Comparison of ENCODE assay signal across 1 cellular context in the genomic region with DNA sequence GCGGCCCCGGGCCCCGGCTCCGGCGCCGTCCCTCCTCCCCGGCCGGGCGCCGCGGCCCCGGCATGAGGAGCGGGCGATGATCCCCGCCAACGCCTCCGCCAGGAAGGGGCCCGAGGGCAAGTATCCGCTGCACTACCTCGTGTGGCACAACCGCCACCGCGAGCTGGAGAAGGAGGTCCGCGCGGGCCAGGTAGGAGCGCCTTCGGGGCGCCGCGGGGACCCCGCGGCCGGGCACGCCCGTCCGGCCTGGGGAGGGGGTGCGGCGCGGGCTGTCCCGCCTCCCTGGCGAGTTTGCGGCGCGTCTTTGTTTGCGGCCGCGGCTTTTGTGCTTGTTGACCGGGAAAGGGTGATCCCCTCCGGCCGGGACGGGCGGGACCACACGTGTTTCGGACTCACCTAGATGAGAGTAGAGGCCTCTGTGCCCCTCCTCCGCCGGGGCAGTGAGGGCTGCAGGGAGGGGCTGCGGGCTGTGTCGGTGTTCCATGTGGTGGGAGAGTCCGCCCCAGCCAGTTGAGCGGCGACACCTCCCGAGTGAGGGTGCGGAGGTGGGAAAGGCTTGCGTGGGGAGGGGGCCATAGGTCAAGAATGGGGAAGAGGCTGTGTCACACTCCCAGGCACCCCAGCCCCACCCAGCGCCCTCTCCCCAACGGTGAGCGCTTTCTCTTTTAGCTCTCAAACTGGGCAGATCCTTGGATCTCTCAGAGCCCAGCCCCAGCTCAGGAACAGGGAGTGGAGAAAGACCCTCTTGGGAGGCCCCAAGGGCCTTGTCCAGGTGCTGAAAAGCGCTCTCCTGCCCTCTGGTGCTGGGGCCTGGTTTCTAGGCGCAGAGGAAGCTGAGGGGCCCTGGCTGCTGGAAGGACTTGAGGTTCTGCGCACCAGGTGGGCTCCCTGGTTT.
TF ChIP-seq lines count a peak whose summit lies in the region.

No MANE protein-coding gene starts in this region.

TF ChIP-seq in WTC11, 78 proteins besides CTCF, POLR2A, EP300 and RAD21 (continued from another document):
- TF ChIP-seq ZNF138 (CRISPR knock-in tag; conservative IDR thresholded peaks at IDR 0.05) (no peak), CBFB (CRISPR knock-in tag; IDR thresholded peaks at IDR 0.05; ENCODE audit: low read depth) (no peak), HMGA2 (CRISPR knock-in tag; IDR thresholded peaks at IDR 0.05) (no peak)
